In the genomic region with DNA sequence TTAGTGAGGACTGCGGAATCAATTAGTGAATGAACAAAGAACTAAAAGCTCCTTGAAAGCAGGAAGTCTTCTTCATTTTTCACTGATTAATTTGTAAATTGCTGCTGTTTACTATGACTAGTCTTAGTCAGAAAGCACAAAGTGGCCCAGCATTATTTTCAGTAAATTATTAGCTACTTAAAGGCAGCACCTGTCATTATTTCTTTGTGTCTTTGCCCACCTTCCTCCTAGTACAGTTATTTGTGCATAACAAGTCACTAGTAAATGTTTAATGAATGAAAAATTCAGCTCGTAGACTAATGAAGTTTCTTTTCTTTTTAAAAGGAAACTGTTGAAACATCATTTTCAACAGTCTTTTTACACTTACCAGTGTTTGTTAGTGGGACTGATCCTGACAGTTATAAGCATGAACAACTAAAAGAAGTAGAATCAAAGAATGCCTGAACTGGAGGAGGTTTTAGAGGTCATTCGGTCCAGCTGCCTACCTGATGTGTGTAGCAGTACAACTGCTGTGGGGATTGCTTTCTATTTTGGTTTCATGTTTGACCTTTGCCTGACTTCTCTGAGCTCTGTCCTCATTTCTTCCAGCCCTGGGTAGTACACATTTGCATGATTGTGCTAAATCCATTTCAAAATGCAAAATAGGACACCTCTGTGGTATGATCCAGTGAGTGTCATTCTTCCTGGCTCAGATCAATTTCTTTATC, we compare ENCODE assay signal across 11 cellular contexts.
A peak's percentile ranks its signal among the peaks of the same experiment; 100 is the strongest.
DNase-seq lines count a peak whose midpoint lies in the region; ATAC-seq and TF ChIP-seq lines count a peak whose summit lies in the region.
"Had no signal": no experiment of that assay in that cellular context is flagged by ENCODE, and none has a peak within 500 bp of the region (broad histone marks: within the 10 kb centered on the region; RNA-seq: fewer than 3 reads in every experiment).

No MANE protein-coding gene starts in this region.

- H3K27me3 Mint-ChIP-seq in activated T-helper 1 cell treated with anti-CD3 and anti-CD28 coated beads, Interleukin-12 subunit alpha, Interleukin-12 subunit beta, Interleukin-2, Interleukin-4 antibody, amounts not matched to agents 30 ng/mL and 10 ng/mL and 1 ng/mL, durations not matched to agents 14 hours and 24 hours and 36 hours (ENCODE audit: insufficient read depth): no peaks in the 10 kb centered on the region

- DNase-seq in right lobe of liver (peak in 1 of 3 donors; percentile 62), RKO (ENCODE audit: low spot score) (no peak), ureter (ENCODE audit: low spot score) (no peak)
- DNase-seq in activated naive CD4-positive, alpha-beta T cell treated with anti-CD3 and anti-CD28 coated beads, Interleukin-2, amount 50 U/mL, for 16 hours: no peak
- no peak for DNase-seq in activated T-helper 1 cell treated with anti-CD3 and anti-CD28 coated beads, Interleukin-12 subunit alpha, Interleukin-12 subunit beta, Interleukin-2, Interleukin-4 antibody, amounts not matched to agents 30 ng/mL and 10 ng/mL and 1 ng/mL, durations not matched to agents 14 hours and 24 hours and 36 hours (ENCODE audit: low spot score)
- DNase-seq: GOT3, NCI-H69, SK-N-SH had no signal

- ATAC-seq in GM19023 (IDR thresholded peaks at IDR 0.05; ENCODE audit: unreplicated experiment) (peak; percentile 98), GM21723 (IDR thresholded peaks at IDR 0.05; ENCODE audit: unreplicated experiment) (peak; percentile 99), HG03196 (IDR thresholded peaks at IDR 0.05; ENCODE audit: unreplicated experiment) (peak; percentile 98), right lobe of liver (peak; percentile 96 to 98 (median 98))

- no peak for TF ChIP-seq POLR2A in right lobe of liver (IDR thresholded peaks at IDR 0.05)

- peak overlapping the region; percentile 73 to 90 (median 88) for H3K27ac ChIP-seq in right lobe of liver

- H3K27me3 ChIP-seq in right lobe of liver: no peaks in the 10 kb centered on the region

- H3K27ac Mint-ChIP-seq in activated T-helper 1 cell treated with anti-CD3 and anti-CD28 coated beads, Interleukin-12 subunit alpha, Interleukin-12 subunit beta, Interleukin-2, Interleukin-4 antibody, amounts not matched to agents 30 ng/mL and 10 ng/mL and 1 ng/mL, durations not matched to agents 14 hours and 24 hours and 36 hours: no peak overlapping the region

- H3K36me3 Mint-ChIP-seq in activated T-helper 1 cell treated with anti-CD3 and anti-CD28 coated beads, Interleukin-12 subunit alpha, Interleukin-12 subunit beta, Interleukin-2, Interleukin-4 antibody, amounts not matched to agents 30 ng/mL and 10 ng/mL and 1 ng/mL, durations not matched to agents 14 hours and 24 hours and 36 hours (ENCODE audit: low read depth): no peaks in the 10 kb centered on the region

- H3K9me3 Mint-ChIP-seq in activated T-helper 1 cell treated with anti-CD3 and anti-CD28 coated beads, Interleukin-12 subunit alpha, Interleukin-12 subunit beta, Interleukin-2, Interleukin-4 antibody, amounts not matched to agents 30 ng/mL and 10 ng/mL and 1 ng/mL, durations not matched to agents 14 hours and 24 hours and 36 hours: peaks cover 1% of the 10 kb centered on the region

- H3K4me1 Mint-ChIP-seq in activated T-helper 1 cell treated with anti-CD3 and anti-CD28 coated beads, Interleukin-12 subunit alpha, Interleukin-12 subunit beta, Interleukin-2, Interleukin-4 antibody, amounts not matched to agents 30 ng/mL and 10 ng/mL and 1 ng/mL, durations not matched to agents 14 hours and 24 hours and 36 hours (ENCODE audit: low read depth): no peaks in the 10 kb centered on the region

- H3K9me3 ChIP-seq in right lobe of liver: no peaks in the 10 kb centered on the region
- H3K9me3 ChIP-seq: SK-N-SH had no signal

- H3K4me3 ChIP-seq in right lobe of liver: peak overlapping the region in 1 of 3 donors; percentile 7

- no peak overlapping the region for H3K4me3 Mint-ChIP-seq in activated T-helper 1 cell treated with anti-CD3 and anti-CD28 coated beads, Interleukin-12 subunit alpha, Interleukin-12 subunit beta, Interleukin-2, Interleukin-4 antibody, amounts not matched to agents 30 ng/mL and 10 ng/mL and 1 ng/mL, durations not matched to agents 14 hours and 24 hours and 36 hours

- TF ChIP-seq CTCF in right lobe of liver (IDR thresholded peaks at IDR 0.05): no peak

- no peaks in the 10 kb centered on the region for H3K36me3 ChIP-seq in right lobe of liver

- 44% methylated on average over 3 of the region's 3 CpGs for WGBS in right lobe of liver (ENCODE audit: insufficient coverage, low coverage, low lambda C conversion rate, missing lambda C conversion rate)

- intact Hi-C loops in right lobe of liver (cut with DNase I): no loop called here
- intact Hi-C loops in activated T-helper 1 cell treated with anti-CD3 and anti-CD28 coated beads, Interleukin-12 subunit alpha, Interleukin-12 subunit beta, Interleukin-2, Interleukin-4 antibody, amounts not matched to agents 30 ng/mL and 10 ng/mL and 1 ng/mL, durations not matched to agents 14 hours and 24 hours and 36 hours (cut with micrococcal nuclease): no loop called here

- H3K4me1 ChIP-seq in right lobe of liver: peaks cover 0 to 25% (median 5%) of the 10 kb centered on the region in 4 donors
